In genomic region chr2:209766613-209767012, GRCh38 we compare ENCODE assay signal across 27 cellular contexts. TPM values are rescaled to one million over a fixed set of nuclear protein-coding genes. Genes with fewer than 3 reads are reported as not detected.
"Had no signal": no experiment of that assay in that cellular context is flagged by ENCODE, and none has a peak within 500 bp of the region (broad histone marks: within the 10 kb centered on the region; RNA-seq: fewer than 3 reads in every experiment).

No MANE protein-coding gene starts in this region.

- FAIRE-seq: urothelium cell line had no signal

- DNase-seq: stimulated activated CD4-positive, alpha-beta T cell treated with anti-CD3 and anti-CD28 coated beads, Interleukin-2, amount 100 ng/mL, for 48 hours; stimulated activated CD4-positive, alpha-beta T cell treated with anti-CD3 and anti-CD28 coated beads, Interleukin-4, amount 100 ng/mL, for 1 hour; stimulated activated CD4-positive, alpha-beta T cell treated with anti-CD3 and anti-CD28 coated beads, Interleukin-4, amount 100 ng/mL, for 24 hours; stimulated activated CD4-positive, alpha-beta T cell treated with anti-CD3 and anti-CD28 coated beads, Interleukin-4, amount 100 ng/mL, for 4 hours; stimulated activated CD8-positive, alpha-beta memory T cell treated with anti-CD3 and anti-CD28 coated beads, Interleukin-4, amount 100 ng/mL, for 48 hours; stimulated activated naive B cell treated with anti-CD40 and anti-IgM and Interleukin-4, amounts not matched to agents 10 μg/mL and 1 μg/mL and 100 μg/mL, for 72 hours; stimulated activated naive CD4-positive, alpha-beta T cell; stimulated activated naive CD4-positive, alpha-beta T cell treated with Interleukin-2 at 50 U/mL for 16 hours; stimulated activated naive CD8-positive, alpha-beta T cell treated with anti-CD3 and anti-CD28 coated beads, Interleukin-15, amount 100 ng/mL, for 72 hours; stimulated activated naive CD8-positive, alpha-beta T cell treated with anti-CD3 and anti-CD28 coated beads, Interleukin-15, Interleukin-2, amounts not matched to agents 100 U/mL and 50 U/mL, for 24 hours; stomach; substantia nigra; testis; thyroid gland; tibial artery; transverse colon; trophoblast cell; upper lobe of left lung; upper lobe of right lung; uterus had no signal

- H3K9me3 ChIP-seq: stomach, suprapubic skin, testis, thoracic aorta, thyroid gland, tibial artery, tibial nerve, transverse colon, upper lobe of left lung, upper lobe of right lung, uterus, vagina had no signal

- H3K27ac ChIP-seq: stomach, suprapubic skin, testis, thoracic aorta, thyroid gland, tibial artery, tibial nerve, transverse colon, upper lobe of left lung, upper lobe of right lung, uterus, vagina had no signal

- ATAC-seq: stimulated activated effector memory CD8-positive, alpha-beta T cell treated with anti-CD3 and anti-CD28 coated beads, Interleukin-12 subunit alpha, Interleukin-12 subunit beta, amount 100 ng/mL, for 72 hours; stimulated activated memory B cell treated with anti-CD40 and anti-IgM and Interleukin-4, amounts not matched to agents 10 μg/mL and 1 μg/mL and 100 μg/mL, for 72 hours; stimulated activated naive B cell treated with anti-CD40 and anti-IgM and Interleukin-4, amounts not matched to agents 10 μg/mL and 1 μg/mL and 100 μg/mL, for 72 hours; stimulated activated naive CD8-positive, alpha-beta T cell treated with anti-CD3 and anti-CD28 coated beads, Interleukin-15, amount 100 ng/mL, for 72 hours; stimulated activated naive CD8-positive, alpha-beta T cell treated with anti-CD3 and anti-CD28 coated beads, Interleukin-15, Interleukin-2, amounts not matched to agents 100 U/mL and 50 U/mL, for 24 hours; upper lobe of right lung had no signal

- H3K4me1 ChIP-seq: thyroid gland, uterus, vagina had no signal

- H3K27me3 ChIP-seq: testis, thyroid gland, tibial nerve, vagina had no signal

- H3K4me3 ChIP-seq: stomach, suprapubic skin, testis, thoracic aorta, thyroid gland, tibial artery, tibial nerve, transverse colon, upper lobe of left lung, upper lobe of right lung, uterus, vagina had no signal

- H3K36me3 ChIP-seq: stomach, suprapubic skin, thoracic aorta, thyroid gland, tibial artery, tibial nerve, transverse colon, upper lobe of left lung, upper lobe of right lung, uterus, vagina had no signal

RNA-seq across cellular contexts. Expression of gene UNC80, which starts 5.0 kb away (rescaled TPM):
- total RNA-seq: thoracic aorta, upper lobe of right lung had no signal
